Comparison of ENCODE assay signal across 19 cellular contexts in the genomic region with DNA sequence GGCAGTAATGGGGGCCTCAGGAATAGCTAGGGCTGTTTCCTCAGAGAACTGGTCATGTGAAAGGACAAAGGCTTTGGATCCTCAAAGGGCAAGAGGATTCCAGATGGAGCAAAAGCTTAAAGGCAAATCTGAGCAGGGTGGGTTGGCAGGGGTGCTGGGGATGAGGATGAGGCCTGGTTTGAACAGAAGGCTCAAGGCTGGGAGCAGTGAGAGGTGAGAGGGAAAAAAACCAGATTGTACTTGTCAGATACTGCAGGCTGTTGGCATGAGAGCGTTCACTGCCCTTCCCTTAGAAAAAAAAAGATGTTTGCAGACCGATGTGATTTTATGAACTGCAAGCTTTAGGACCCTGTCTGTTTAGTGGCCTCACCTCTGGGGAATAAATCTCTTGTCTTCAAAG.
"Had no signal": no experiment of that assay in that cellular context is flagged by ENCODE, and none has a peak within 500 bp of the region (broad histone marks: within the 10 kb centered on the region; RNA-seq: fewer than 3 reads in every experiment).

No MANE protein-coding gene starts in this region.

- H3K4me3 ChIP-seq: gastroesophageal sphincter, heart right ventricle, lung, mucosa of descending colon, prostate gland, right lobe of liver, spleen, suprapubic skin, upper lobe of right lung had no signal

- H3K27me3 Mint-ChIP-seq: activated naive CD8-positive, alpha-beta T cell treated with anti-CD3 and anti-CD28 coated beads, Interleukin-2, amount 50 U/mL, for 24 hours; naive thymus-derived CD8-positive, alpha-beta T cell had no signal

- H3K27ac Mint-ChIP-seq: activated naive CD8-positive, alpha-beta T cell treated with anti-CD3 and anti-CD28 coated beads, Interleukin-2, amount 50 U/mL, for 24 hours; endodermal cell; naive thymus-derived CD8-positive, alpha-beta T cell; stimulated activated naive CD8-positive, alpha-beta T cell treated with anti-CD3 and anti-CD28 coated beads, Interleukin-15, Interleukin-2, amounts not matched to agents 100 ng/mL and 50 ng/mL, for 24 hours; T-helper 2 cell treated with Interferon-gamma antibody and Interleukin-4, amounts not matched to agents 5 μg/mL and 100 μg/mL, for 36 hours had no signal

- H3K36me3 ChIP-seq: gastroesophageal sphincter, heart right ventricle, prostate gland, right lobe of liver, spleen, suprapubic skin, upper lobe of right lung had no signal

- DNase-seq: activated CD4-positive, alpha-beta T cell treated with anti-CD3 and anti-CD28 coated beads, Interleukin-2, amount 50 U/mL, for 1 hour; activated naive CD4-positive, alpha-beta T cell; activated naive CD8-positive, alpha-beta T cell treated with anti-CD3 and anti-CD28 coated beads, Interleukin-2, amount 50 U/mL, for 24 hours; aorta; endodermal cell; erythroblast; heart right ventricle; left cardiac atrium; mucosa of descending colon; naive thymus-derived CD8-positive, alpha-beta T cell; right lobe of liver; spleen; upper lobe of right lung had no signal

- H3K4me3 Mint-ChIP-seq: activated naive CD8-positive, alpha-beta T cell treated with anti-CD3 and anti-CD28 coated beads, Interleukin-2, amount 50 U/mL, for 24 hours; endodermal cell; naive thymus-derived CD8-positive, alpha-beta T cell; stimulated activated naive CD8-positive, alpha-beta T cell treated with anti-CD3 and anti-CD28 coated beads, Interleukin-15, Interleukin-2, amounts not matched to agents 100 ng/mL and 50 ng/mL, for 24 hours; T-helper 2 cell treated with Interferon-gamma antibody and Interleukin-4, amounts not matched to agents 5 μg/mL and 100 μg/mL, for 36 hours had no signal

- H3K9me3 Mint-ChIP-seq: activated naive CD8-positive, alpha-beta T cell treated with anti-CD3 and anti-CD28 coated beads, Interleukin-2, amount 50 U/mL, for 24 hours; naive thymus-derived CD8-positive, alpha-beta T cell; stimulated activated naive CD8-positive, alpha-beta T cell treated with anti-CD3 and anti-CD28 coated beads, Interleukin-15, Interleukin-2, amounts not matched to agents 100 ng/mL and 50 ng/mL, for 24 hours; T-helper 2 cell treated with Interferon-gamma antibody and Interleukin-4, amounts not matched to agents 5 μg/mL and 100 μg/mL, for 36 hours had no signal

- H3K27me3 ChIP-seq: gastroesophageal sphincter, right lobe of liver, suprapubic skin, upper lobe of right lung had no signal

- H3K36me3 Mint-ChIP-seq: naive thymus-derived CD8-positive, alpha-beta T cell had no signal

- H3K27ac ChIP-seq: prostate gland, right lobe of liver, spleen, suprapubic skin, upper lobe of right lung had no signal

- H3K9me3 ChIP-seq: gastroesophageal sphincter, heart right ventricle, mucosa of descending colon, prostate gland, right lobe of liver, spleen, suprapubic skin, upper lobe of right lung had no signal

- ATAC-seq: activated naive CD8-positive, alpha-beta T cell treated with anti-CD3 and anti-CD28 coated beads, Interleukin-2, amount 50 U/mL, for 24 hours; gastroesophageal sphincter; mucosa of descending colon; naive thymus-derived CD8-positive, alpha-beta T cell; right lobe of liver; upper lobe of right lung had no signal

- H3K4me1 Mint-ChIP-seq: activated naive CD8-positive, alpha-beta T cell treated with anti-CD3 and anti-CD28 coated beads, Interleukin-2, amount 50 U/mL, for 24 hours; naive thymus-derived CD8-positive, alpha-beta T cell had no signal

- H3K4me1 ChIP-seq: prostate gland, right lobe of liver, spleen, suprapubic skin, upper lobe of right lung had no signal
